Comparison of ENCODE assay signal across 1 cellular context in the genomic region with DNA sequence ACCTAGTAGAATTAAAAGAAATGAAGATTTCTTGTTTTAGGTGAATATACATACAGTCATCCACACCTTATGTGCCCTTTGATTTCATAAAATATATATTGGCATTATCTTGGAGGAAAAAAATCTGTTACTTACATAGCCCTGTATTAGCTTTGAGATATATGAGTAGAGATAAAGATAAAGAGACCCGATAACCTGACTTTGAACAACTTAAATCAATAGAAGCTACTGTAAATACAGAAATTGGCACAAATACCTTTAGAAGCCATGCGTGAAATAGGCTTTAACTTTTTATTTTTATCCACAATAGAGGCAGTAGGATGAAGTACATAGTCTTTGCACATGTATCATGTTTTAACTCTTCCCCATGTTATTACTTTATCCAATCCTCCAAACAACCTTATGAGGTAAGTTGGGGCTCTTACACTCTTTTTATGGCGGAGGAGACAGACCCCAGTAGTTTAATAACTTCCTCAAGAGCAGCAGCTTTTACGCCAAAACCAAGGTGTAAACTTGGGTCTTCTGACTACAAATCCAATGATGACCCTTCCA.
A peak's percentile ranks its signal among the peaks of the same experiment; 100 is the strongest.
TF ChIP-seq lines count a peak whose summit lies in the region.

No MANE protein-coding gene starts in this region.

TF ChIP-seq in GM12878, 131 proteins besides CTCF, POLR2A, EP300 and RAD21:
- TF ChIP-seq, protein P1, sequence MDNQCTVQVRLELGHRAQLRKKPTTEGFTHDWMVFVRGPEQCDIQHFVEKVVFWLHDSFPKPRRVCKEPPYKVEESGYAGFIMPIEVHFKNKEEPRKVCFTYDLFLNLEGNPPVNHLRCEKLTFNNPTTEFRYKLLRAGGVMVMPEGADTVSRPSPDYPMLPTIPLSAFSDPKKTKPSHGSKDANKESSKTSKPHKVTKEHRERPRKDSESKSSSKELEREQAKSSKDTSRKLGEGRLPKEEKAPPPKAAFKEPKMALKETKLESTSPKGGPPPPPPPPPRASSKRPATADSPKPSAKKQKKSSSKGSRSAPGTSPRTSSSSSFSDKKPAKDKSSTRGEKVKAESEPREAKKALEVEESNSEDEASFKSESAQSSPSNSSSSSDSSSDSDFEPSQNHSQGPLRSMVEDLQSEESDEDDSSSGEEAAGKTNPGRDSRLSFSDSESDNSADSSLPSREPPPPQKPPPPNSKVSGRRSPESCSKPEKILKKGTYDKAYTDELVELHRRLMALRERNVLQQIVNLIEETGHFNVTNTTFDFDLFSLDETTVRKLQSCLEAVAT (IDR thresholded peaks at IDR 0.05): peak; percentile 56; the same call in 1 of the 2 replicates
- TF ChIP-seq FOXK2 (IDR thresholded peaks at IDR 0.05): no peak
